ENCODE assay signal across 11 cellular contexts in the genomic region with DNA sequence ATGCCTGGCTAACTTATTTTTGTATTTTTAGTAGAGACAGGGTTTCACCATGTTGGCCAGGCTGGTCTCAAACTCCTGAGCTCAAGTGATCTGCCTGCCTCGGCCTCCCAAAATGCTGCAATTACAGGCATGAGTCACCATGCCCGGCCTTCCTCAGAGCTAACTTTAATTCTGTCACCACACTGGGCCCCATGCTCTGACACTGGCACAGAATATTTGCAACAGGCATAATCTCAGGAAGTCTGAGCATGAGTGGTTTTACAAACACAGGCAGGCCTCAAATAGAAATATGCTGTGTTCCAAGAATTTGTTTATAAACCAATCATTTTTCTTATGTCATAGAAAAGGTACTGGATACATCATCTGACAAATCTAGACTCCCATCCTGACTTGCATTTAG. TPM values are rescaled to one million over a fixed set of nuclear protein-coding genes. Genes with fewer than 3 reads are reported as not detected.
DNase-seq lines count a peak whose midpoint lies in the region; ATAC-seq, FAIRE-seq and TF ChIP-seq lines count a peak whose summit lies in the region.
"Had no signal": no experiment of that assay in that cellular context is flagged by ENCODE, and none has a peak within 500 bp of the region (broad histone marks: within the 10 kb centered on the region; RNA-seq: fewer than 3 reads in every experiment).

No MANE protein-coding gene starts in this region.

- no peaks in the 10 kb centered on the region for H3K36me3 ChIP-seq in GM12878 (ENCODE audit: control insufficient read depth in 2 of 2, insufficient read depth in 2 of 2, low read length in 1 of 2)
- no peaks in the 10 kb centered on the region for H3K36me3 ChIP-seq in kidney (ENCODE audit: control insufficient read depth in 1 of 2, insufficient read depth in 2 of 2, low read length in 2 of 2)
- H3K36me3 ChIP-seq: breast epithelium had no signal

- TF ChIP-seq CTCF in GM12878 (IDR thresholded peaks at IDR 0.05 in 2 of 3, conservative IDR thresholded peaks at IDR 0.05 in 1 of 3; ENCODE audit: control insufficient read depth in 2 of 3, extremely low read depth in 1 of 3, insufficient read depth in 1 of 3, low read depth in 3 of 3, low read length in 3 of 3), result no peak
- TF ChIP-seq CTCF in kidney (IDR thresholded peaks at IDR 0.05; ENCODE audit: borderline replicate concordance, extremely low read depth, insufficient read depth), result no peak

- RAD21 ChIA-PET in GM12878 (lab: Charles Lee; ENCODE audit: unreplicated experiment), result interaction anchor here (0.7 to 23.1 kb wide), 14 partner anchors 9 to 180 kb away, joined by 3 to 689 read pairs (median 13); partner anchors contain the start of gene TMSB4X

- H3K4me2 ChIP-seq in GM12878 (ENCODE audit: control insufficient read depth, insufficient read depth), result no peak overlapping the region; the same call in 1 of the 2 replicates

- H3K4me1 ChIP-seq in GM12878 (ENCODE audit: control insufficient read depth, insufficient read depth, low read length), result peaks cover 77% of the 10 kb centered on the region
- H3K4me1 ChIP-seq in kidney (ENCODE audit: control insufficient read depth in 1 of 2, insufficient read depth in 1 of 2, low read depth in 1 of 2, low read length in 2 of 2), result peaks cover 3 to 4% of the 10 kb centered on the region in 2 donors
- H3K4me1 ChIP-seq: breast epithelium had no signal

- no peaks in the 10 kb centered on the region; the same call in 1 of the 2 replicates for H3K79me2 ChIP-seq in GM12878 (ENCODE audit: control insufficient read depth, insufficient read depth, low read length)

- DNase-seq in GM19239 (ENCODE audit: insufficient read length, low spot score), result no peak
- peak; percentile 20 for DNase-seq in RCC 7860 (ENCODE audit: low spot score)
- DNase-seq in GM12878 (ENCODE audit: low read depth, low spot score), result no peak
- peak; percentile 36 to 37 for DNase-seq in stimulated activated CD4-positive, alpha-beta T cell treated with anti-CD3 and anti-CD28 coated beads, Interleukin-2, amount 100 ng/mL, for 24 hours
- no peak for DNase-seq in kidney
- DNase-seq in urothelium cell line (ENCODE audit: low spot score), result no peak
- DNase-seq in KG1 (lab: John Stamatoyannopoulos, UW), result no peak
- DNase-seq: MM.1S, T1000 had no signal

- no peak for TF ChIP-seq RAD21 in GM12878 (IDR thresholded peaks at IDR 0.05; ENCODE audit: insufficient read depth, low read depth, low read length)

- H3K27me3 ChIP-seq in GM12878 (replicated peaks in 1 of 2; ENCODE audit: control insufficient read depth in 2 of 2, insufficient read depth in 2 of 2, low read length in 1 of 2), result no peaks in the 10 kb centered on the region

- H3K4me3 ChIP-seq in GM12878, result no peak overlapping the region
- no peak overlapping the region for H3K4me3 ChIP-seq in kidney (ENCODE audit: low read length in 2 of 2)
- H3K4me3 ChIP-seq: breast epithelium had no signal

- H3K27ac ChIP-seq in GM12878 (ENCODE audit: control insufficient read depth, insufficient read depth) (peak overlapping the region; percentile 81), kidney (ENCODE audit: low read depth in 2 of 2, low read length in 2 of 2) (no peak overlapping the region)
- H3K27ac ChIP-seq: breast epithelium had no signal

- SMC1A ChIA-PET in GM12878 (lab: Charles Lee; ENCODE audit: uncharacterized antibody, unreplicated experiment), result interaction anchor here (0.7 to 27.7 kb wide), 12 partner anchors 12 to 592 kb away, joined by 3 to 847 read pairs (median 18); no protein-coding TSS in a partner anchor

- H3K9ac ChIP-seq in GM12878 (ENCODE audit: control insufficient read depth, insufficient read depth, low read length), result peak overlapping the region; percentile 45; the same call in 1 of the 2 replicates
- no peak overlapping the region for H3K9ac ChIP-seq in kidney (ENCODE audit: low read length in 2 of 2)

- H3K9me3 ChIP-seq in GM12878 (replicated peaks; ENCODE audit: control insufficient read depth, insufficient read depth, low read length), result peaks cover 3% of the 10 kb centered on the region
- H3K9me3 ChIP-seq in kidney (ENCODE audit: control insufficient read depth in 1 of 2, low read length in 2 of 2), result no peaks in the 10 kb centered on the region
- H3K9me3 ChIP-seq: breast epithelium had no signal

- in situ Hi-C loops in GM12878 (cut with MboI), result no loop called here

- BruUV-seq in GM12878 (replicated peaks; lab: Mats Ljungman, UMichigan), result TSS peak; percentile 30

- POLR2A ChIA-PET in GM12878 (lab: Charles Lee), result interaction anchor here (0.7 to 17.3 kb wide), 17 partner anchors 9 to 234 kb away, joined by 3 to 280 read pairs (median 4); no protein-coding TSS in a partner anchor

- WGBS in GM12878 (ENCODE audit: insufficient coverage, insufficient replicate concordance, low lambda C conversion rate, missing lambda C conversion rate), result 19% methylated on average over 2 of the region's 2 CpGs

- 0 out of 3 replicates have a peak, but pooled peaks have one; percentile 2 for ATAC-seq in GM12878
- ATAC-seq in HG03175 (IDR thresholded peaks at IDR 0.05; ENCODE audit: unreplicated experiment), result no peak

- TF ChIP-seq POLR2A in GM12878 (IDR thresholded peaks at IDR 0.05; ENCODE audit: low read depth, low read length), result no peak

- H2AFZ ChIP-seq in GM12878 (ENCODE audit: control insufficient read depth, low read depth, low read length), result peak overlapping the region; percentile 27

- H4K20me1 ChIP-seq in GM12878 (ENCODE audit: control insufficient read depth, insufficient read depth), result no peaks in the 10 kb centered on the region

- FAIRE-seq in GM19239 (lab: Jason Lieb, UNC) (peak; percentile 39), RCC 7860 (lab: Jason Lieb, UNC) (no peak), GM12878 (lab: Jason Lieb, UNC) (no peak), kidney (lab: Jason Lieb, UNC) (no peak), urothelium cell line (lab: Jason Lieb, UNC) (no peak)

- intact Hi-C loops in GM12878 (cut with micrococcal nuclease; ENCODE audit: unreplicated experiment) (no loop called here), kidney (cut with DNase I) (no loop called here)

- CTCF ChIA-PET in GM12878 (lab: Yijun Ruan, JAX), result interaction anchor here (0.5 to 3.3 kb wide), 13 partner anchors 8 to 265 kb away, joined by 3 to 12 read pairs (median 4); no protein-coding TSS in a partner anchor

- TF ChIP-seq EP300 in GM12878 (IDR thresholded peaks at IDR 0.05; ENCODE audit: borderline replicate concordance in 1 of 2, control insufficient read depth in 1 of 2, low read depth in 2 of 2, low read length in 2 of 2), result no peak

TF ChIP-seq in GM12878, 131 proteins besides CTCF, POLR2A, EP300 and RAD21 (continues in another document):
- TF ChIP-seq HDGF (IDR thresholded peaks at IDR 0.05) (0 out of 2 replicates have a peak, but pooled peaks have one; percentile 53), STAT3 (IDR thresholded peaks at IDR 0.05; ENCODE audit: low read depth, low read length) (no peak), MYB (IDR thresholded peaks at IDR 0.05; ENCODE audit: borderline replicate concordance, low read depth, low read length) (no peak)
- TF ChIP-seq, protein P1, sequence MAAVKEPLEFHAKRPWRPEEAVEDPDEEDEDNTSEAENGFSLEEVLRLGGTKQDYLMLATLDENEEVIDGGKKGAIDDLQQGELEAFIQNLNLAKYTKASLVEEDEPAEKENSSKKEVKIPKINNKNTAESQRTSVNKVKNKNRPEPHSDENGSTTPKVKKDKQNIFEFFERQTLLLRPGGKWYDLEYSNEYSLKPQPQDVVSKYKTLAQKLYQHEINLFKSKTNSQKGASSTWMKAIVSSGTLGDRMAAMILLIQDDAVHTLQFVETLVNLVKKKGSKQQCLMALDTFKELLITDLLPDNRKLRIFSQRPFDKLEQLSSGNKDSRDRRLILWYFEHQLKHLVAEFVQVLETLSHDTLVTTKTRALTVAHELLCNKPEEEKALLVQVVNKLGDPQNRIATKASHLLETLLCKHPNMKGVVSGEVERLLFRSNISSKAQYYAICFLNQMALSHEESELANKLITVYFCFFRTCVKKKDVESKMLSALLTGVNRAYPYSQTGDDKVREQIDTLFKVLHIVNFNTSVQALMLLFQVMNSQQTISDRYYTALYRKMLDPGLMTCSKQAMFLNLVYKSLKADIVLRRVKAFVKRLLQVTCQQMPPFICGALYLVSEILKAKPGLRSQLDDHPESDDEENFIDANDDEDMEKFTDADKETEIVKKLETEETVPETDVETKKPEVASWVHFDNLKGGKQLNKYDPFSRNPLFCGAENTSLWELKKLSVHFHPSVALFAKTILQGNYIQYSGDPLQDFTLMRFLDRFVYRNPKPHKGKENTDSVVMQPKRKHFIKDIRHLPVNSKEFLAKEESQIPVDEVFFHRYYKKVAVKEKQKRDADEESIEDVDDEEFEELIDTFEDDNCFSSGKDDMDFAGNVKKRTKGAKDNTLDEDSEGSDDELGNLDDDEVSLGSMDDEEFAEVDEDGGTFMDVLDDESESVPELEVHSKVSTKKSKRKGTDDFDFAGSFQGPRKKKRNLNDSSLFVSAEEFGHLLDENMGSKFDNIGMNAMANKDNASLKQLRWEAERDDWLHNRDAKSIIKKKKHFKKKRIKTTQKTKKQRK (IDR thresholded peaks at IDR 0.05; ENCODE audit: low read depth, low read length), result no peak

RNA-seq across cellular contexts. Expression of gene FAM9C, which starts 32.7 kb away (rescaled TPM):
- total RNA-seq in GM12878 (2013; cell fraction: nucleolus; rRNA removed), result 0.61 and 0.65 TPM in 2 replicates
- total RNA-seq in GM12878 (2014; rRNA removed) (not detected in 2 replicates), GM12878 (2014; rRNA removed; fragmentation: Illumina TruSeq; extraction: Trizol) (not detected in 2 replicates), GM12878 (2021) (not detected in 2 replicates), kidney (not detected)
- not detected for polyA plus RNA-seq in GM12878 (2011; ENCODE audit: low read depth)
- polyA plus RNA-seq in GM12878 (2011; rRNA removed) (0.03 and 0.10 TPM in 2 replicates), GM12878 (2014; fragmentation: Illumina TruSeq; extraction: Trizol) (0.01 and 0.11 TPM in 2 replicates), GM12878 (2014; fragmentation: Nextera tagmentation; extraction: Ambion mirVana) (not detected), GM12878 (2014; rRNA removed) (0.04 TPM in 1 of 2 replicates, not detected in the other), GM12878 (2016; fragmentation: Nextera tagmentation; extraction: Ambion mirVana) (not detected), kidney (ENCODE audit: insufficient read depth, low read depth, low replicate concordance) (not detected)
- 0.01 TPM in 1 of 2 replicates, not detected in the other for polyA plus RNA-seq in GM12878 (2011; cell fraction: cytosol; rRNA removed)
- polyA plus RNA-seq in GM12878 (2011; cell fraction: nucleus; rRNA removed), result 0.07 and 0.10 TPM in 2 replicates
- 0.31 TPM in 1 of 2 replicates, not detected in the other for polyA plus RNA-seq in GM12878 (2012)
- polyA minus RNA-seq in GM12878 (2011; rRNA and poly(A)+ RNA removed), result not detected in 2 replicates
- not detected in 2 replicates for polyA minus RNA-seq in GM12878 (2011; cell fraction: cytosol; rRNA and poly(A)+ RNA removed)
- not detected in 2 replicates for polyA minus RNA-seq in GM12878 (2011; cell fraction: nucleus; rRNA and poly(A)+ RNA removed)
- total RNA-seq: breast epithelium had no signal

Comparison
In these comparisons a context has a peak if more than half of its experiments do, and no peak if none do; other contexts are left out.
1. DNase-seq: peak in RCC 7860 (single experiment) and stimulated activated CD4-positive, alpha-beta T cell treated with anti-CD3 and anti-CD28 coated beads, Interleukin-2, amount 100 ng/mL, for 24 hours (2 of 2); none in GM19239 (single experiment), GM12878 (single experiment), kidney (single experiment), urothelium cell line (single experiment) and KG1 (single experiment).